In the genomic region with DNA sequence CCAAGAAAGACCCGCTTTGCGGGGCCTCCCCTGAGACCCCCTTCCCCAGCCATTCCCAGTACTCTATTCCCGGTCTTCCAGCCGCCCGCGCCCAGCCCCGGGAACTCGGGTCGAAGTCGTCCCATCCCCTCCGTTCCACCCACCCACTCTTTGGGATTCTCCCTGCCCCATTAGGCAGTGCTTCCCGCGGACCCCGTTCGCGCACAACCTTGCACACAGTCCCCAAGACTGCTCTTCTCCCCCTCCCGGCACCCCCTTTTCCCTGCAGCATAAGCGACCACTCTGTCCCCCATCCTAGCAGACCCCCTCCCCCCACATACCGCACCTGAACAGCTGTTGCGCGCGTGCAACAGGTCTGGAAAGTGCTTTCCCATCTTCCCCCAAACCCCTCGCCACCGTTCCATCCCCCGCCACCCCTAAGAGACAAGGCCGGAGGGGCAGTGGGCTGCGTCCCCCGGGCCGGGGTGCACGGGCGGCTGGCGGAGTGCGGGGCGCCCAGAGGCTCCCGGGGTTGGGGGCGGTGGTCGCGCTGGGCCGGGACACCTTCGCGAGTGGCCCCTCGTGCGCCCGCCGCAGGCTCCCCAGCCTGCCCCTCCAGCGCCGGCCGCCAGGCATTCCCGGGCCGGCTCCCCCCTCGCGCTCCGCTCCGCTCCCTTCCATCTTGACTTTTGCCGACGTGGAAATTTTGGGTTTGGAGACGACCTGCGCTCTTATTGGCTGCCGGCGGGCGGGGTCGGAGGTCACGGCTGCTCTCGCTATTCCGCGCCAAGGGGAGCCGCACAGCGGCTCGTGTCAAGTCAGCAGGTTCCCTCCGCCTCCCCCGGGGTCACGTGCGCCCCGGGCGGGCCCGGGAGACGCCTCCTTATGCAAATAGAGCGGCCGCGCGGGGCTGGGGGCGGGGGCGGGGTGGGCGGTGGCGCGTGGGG, we compare ENCODE assay signal across 8 cellular contexts.
DNase-seq lines count a peak whose midpoint lies in the region; ATAC-seq and TF ChIP-seq lines count a peak whose summit lies in the region.

No MANE protein-coding gene starts in this region.

- peak overlapping the region; percentile 55 for H3K27ac ChIP-seq in colonic mucosa

- TF ChIP-seq CTCF in colonic mucosa (IDR thresholded peaks at IDR 0.05) = no peak

- H3K9ac ChIP-seq in colonic mucosa (ENCODE audit: low read depth in 2 of 2, low read length in 2 of 2) = peak overlapping the region; percentile 71 to 82

- ATAC-seq in GM18873 (IDR thresholded peaks at IDR 0.05; ENCODE audit: low FRiP score, unreplicated experiment) (peak; percentile 51), HG03108 (IDR thresholded peaks at IDR 0.05; ENCODE audit: unreplicated experiment) (peak; percentile 84), left colon (peak; percentile 90)

- H3K36me3 ChIP-seq in colonic mucosa = no peaks in the 10 kb centered on the region

- H3K4me3 ChIP-seq in colonic mucosa = peak overlapping the region; percentile 57

- intact Hi-C loops in colonic mucosa (cut with DNase I) (no loop called here), left colon (cut with DNase I, micrococcal nuclease) (no loop called here)

- peak; percentile 89 for DNase-seq in AG08395 (ENCODE audit: low spot score)
- peak; percentile 97 for DNase-seq in NCI-H2171 treated with DMSO at 0.1 percent for 48 hours (lab: John Stamatoyannopoulos, UW)
- DNase-seq in activated CD4-positive, alpha-beta T cell treated with anti-CD3 and anti-CD28 coated beads for 1 hour = peak; percentile 83
- peak; percentile 97 for DNase-seq in colonic mucosa
- peak; percentile 95 to 97 for DNase-seq in left colon
- DNase-seq in stimulated activated CD4-positive, alpha-beta T cell treated with anti-CD3 and anti-CD28 coated beads, Interleukin-1b, Interleukin-23, amount 100 ng/mL, for 48 hours = peak; percentile 85

- H3K9me3 ChIP-seq in colonic mucosa = no peaks in the 10 kb centered on the region

- H3K27me3 ChIP-seq in colonic mucosa = no peaks in the 10 kb centered on the region

- H3K4me1 ChIP-seq in colonic mucosa = peaks cover 3% of the 10 kb centered on the region

Comparison
In these comparisons a context has a peak if more than half of its experiments do, and no peak if none do; other contexts are left out.
1. Peak in every context shown above with its lines: DNase-seq, ATAC-seq, H3K4me3 ChIP-seq and H3K27ac ChIP-seq.